Comparison of ENCODE assay signal across 25 cellular contexts in genomic region chr2:46195819-46196218, GRCh38.
"Had no signal": no experiment of that assay in that cellular context is flagged by ENCODE, and none has a peak within 500 bp of the region (broad histone marks: within the 10 kb centered on the region; RNA-seq: fewer than 3 reads in every experiment).

No MANE protein-coding gene starts in this region.

- DNase-seq: activated CD4-positive, alpha-beta T cell treated with anti-CD3 and anti-CD28 coated beads, Interleukin-2, amount 10 ng/mL, durations not matched to agents 24 days and 14 days; activated CD4-positive, alpha-beta T cell treated with anti-CD3 and anti-CD28 coated beads, Interleukin-2, amount 50 U/mL, for 4 hours; activated CD8-positive, alpha-beta memory T cell treated with anti-CD3 and anti-CD28 coated beads, Interleukin-2, amount 50 U/mL, for 4 hours; activated effector memory CD4-positive, alpha-beta T cell treated with Interleukin-2 at 50 U/mL for 16 hours; activated naive CD4-positive, alpha-beta T cell treated with anti-CD3 and anti-CD28 coated beads, Interleukin-2, amount 10 ng/mL, durations not matched to agents 7 days and 5 days; activated naive CD8-positive, alpha-beta T cell treated with anti-CD3 and anti-CD28 coated beads, Interleukin-2, amount 50 U/mL, for 24 hours; activated T-cell treated with anti-CD3 and anti-CD28 coated beads for 4 hours; activated T-cell treated with anti-CD3 and anti-CD28 coated beads, Interleukin-2, amount 50 U/mL, for 4 hours; anterior cingulate cortex; caudate nucleus; MM.1S; MV-4-11; NCI-H1092; NCI-H1436 treated with DMSO at 0.1 percent for 48 hours; NCI-H1694 treated with DMSO at 0.1 percent for 48 hours; NCI-H2029; NCI-H510A; NCI-H526; NCI-H748 treated with DMSO at 0.1 percent for 48 hours; NK-92 treated with Interleukin-12 subunit alpha and Interleukin-12 subunit beta, amount 100 ng/mL, for 24 hours; SHP77 treated with DMSO at 0.1 percent for 48 hours had no signal

- ATAC-seq: activated naive CD8-positive, alpha-beta T cell treated with anti-CD3 and anti-CD28 coated beads, Interleukin-2, amount 50 U/mL, for 24 hours; activated T-cell treated with anti-CD3 and anti-CD28 coated beads, Interleukin-2, amount 50 U/mL, for 4 hours; Panc1 had no signal

- H3K27me3 ChIP-seq: SJSA1 had no signal

- H3K9ac ChIP-seq: KMS-11, SK-N-SH had no signal

- H3K4me3 ChIP-seq: SJSA1 had no signal

- H3K36me3 ChIP-seq: SJSA1 had no signal

- H3K27ac ChIP-seq: KMS-11, SJSA1 had no signal

- H3K4me2 ChIP-seq: KMS-11, SK-N-SH had no signal

- H3K4me1 ChIP-seq: SJSA1 had no signal

- H3K9me3 ChIP-seq: SJSA1, SK-N-SH had no signal
